15 cellular contexts compared by ENCODE assay signal in genomic region chr17:10193632-10194031, GRCh38. TPM values are rescaled to one million over a fixed set of nuclear protein-coding genes. Genes with fewer than 3 reads are reported as not detected.
DNase-seq lines count a peak whose midpoint lies in the region; FAIRE-seq and TF ChIP-seq lines count a peak whose summit lies in the region.
"Had no signal": no experiment of that assay in that cellular context is flagged by ENCODE, and none has a peak within 500 bp of the region (broad histone marks: within the 10 kb centered on the region; RNA-seq: fewer than 3 reads in every experiment).

No MANE protein-coding gene starts in this region.

- peak overlapping the region; percentile 27 for H3K27ac Mint-ChIP-seq in endothelial cell (ENCODE audit: unreplicated experiment)
- H3K27ac Mint-ChIP-seq: B cell; CD8-positive, alpha-beta T cell had no signal

- H3K4me3 Mint-ChIP-seq in endothelial cell (ENCODE audit: unreplicated experiment) = no peak overlapping the region
- H3K4me3 Mint-ChIP-seq: B cell; CD8-positive, alpha-beta T cell had no signal

- no peak for TF ChIP-seq CTCF in HEK293 (tag by site-specific recombination; IDR thresholded peaks at IDR 0.05)
- no peak for TF ChIP-seq CTCF in endothelial cell (IDR thresholded peaks at IDR 0.05; ENCODE audit: unreplicated experiment)

- in situ Hi-C loops in GM23248 (cut with MboI) = no loop called here

- no peaks in the 10 kb centered on the region for H3K9me3 Mint-ChIP-seq in endothelial cell (ENCODE audit: unreplicated experiment)

- H3K4me1 Mint-ChIP-seq in endothelial cell (ENCODE audit: unreplicated experiment) = no peaks in the 10 kb centered on the region

- H3K27ac ChIP-seq in GM23248 (peak overlapping the region; percentile 38; the same call in 1 of the 2 replicates), HEK293 (ENCODE audit: extremely low read depth, low read depth, low read length) (no peak overlapping the region)
- H3K27ac ChIP-seq: BLaER1 treated with 17β-estradiol and CSF1 and Interleukin-3, amounts not matched to agents 10 nM and 100 nM had no signal

- H3F3A ChIP-seq in GM23248 (ENCODE audit: insufficient read depth) = peaks cover 16% of the 10 kb centered on the region

- intact Hi-C loops in posterior vena cava (cut with DNase I) = no loop called here
- intact Hi-C loops in head of caudate nucleus (cut with DNase I) = no loop called here

- H3K4me2 ChIP-seq in GM23248 (ENCODE audit: unreplicated experiment) = no peak overlapping the region

- WGBS in GM23248 (ENCODE audit: low coverage in 1 of 2, low lambda C conversion rate in 2 of 2, missing lambda C conversion rate in 2 of 2), 2 experiments = 96 to 100% methylated on average over 2 of the region's 2 CpGs

- peaks cover 7% of the 10 kb centered on the region for H3K27me3 Mint-ChIP-seq in endothelial cell (ENCODE audit: unreplicated experiment)

- peaks cover 15% of the 10 kb centered on the region for H3K36me3 Mint-ChIP-seq in endothelial cell (ENCODE audit: low read depth, unreplicated experiment)
- H3K36me3 Mint-ChIP-seq: CD8-positive, alpha-beta T cell had no signal

- POLR2A ChIA-PET in HEK293 (lab: Yijun Ruan, JAX) = interaction anchor here (0.7 kb wide), 1 partner anchor 24 kb away, joined by 5 read pairs; no protein-coding TSS in a partner anchor

- H3K36me3 ChIP-seq in GM23248 (ENCODE audit: low read depth) (no peaks in the 10 kb centered on the region), HEK293 (ENCODE audit: control insufficient read depth in 2 of 2, insufficient read depth in 1 of 2, low read length in 2 of 2) (no peaks in the 10 kb centered on the region)
- H3K36me3 ChIP-seq: HAP-1 had no signal

- no peak overlapping the region for H3K4me3 ChIP-seq in GM23248
- H3K4me3 ChIP-seq in HEK293 (ENCODE audit: low read depth, low read length) = no peak overlapping the region
- H3K4me3 ChIP-seq: HAP-1 had no signal

- no peaks in the 10 kb centered on the region for H3K27me3 ChIP-seq in GM23248 (replicated peaks; ENCODE audit: insufficient read depth)

- no peak overlapping the region for H2AFZ ChIP-seq in GM23248

- no peaks in the 10 kb centered on the region for H3K9me3 ChIP-seq in GM23248 (ENCODE audit: low read depth)
- no peaks in the 10 kb centered on the region for H3K9me3 ChIP-seq in HEK293 (ENCODE audit: control insufficient read depth, insufficient read depth, low read depth, low read length)
- H3K9me3 ChIP-seq: HAP-1 had no signal

- H3K79me2 ChIP-seq in GM23248 (ENCODE audit: insufficient read depth) = peaks cover 63% of the 10 kb centered on the region

- peaks cover 8% of the 10 kb centered on the region for H3K4me1 ChIP-seq in GM23248 (ENCODE audit: insufficient read depth)
- peaks cover 3% of the 10 kb centered on the region; the same call in 1 of the 2 replicates for H3K4me1 ChIP-seq in HEK293 (ENCODE audit: control insufficient read depth, insufficient read depth, low read length)
- H3K4me1 ChIP-seq: HAP-1 had no signal

- no peaks in the 10 kb centered on the region for H3K9me2 ChIP-seq in GM23248 (ENCODE audit: insufficient read depth)

- no peak for DNase-seq in GM23248
- DNase-seq in endothelial cell (ENCODE audit: low spot score) = no peak
- DNase-seq in posterior vena cava (ENCODE audit: low spot score) = peak; percentile 20
- DNase-seq in head of caudate nucleus = no peak
- DNase-seq in GM12891 (ENCODE audit: insufficient read length, low spot score) = no peak
- DNase-seq in midbrain (lab: John Stamatoyannopoulos, UW) = no peak
- DNase-seq: Calu3; CD8-positive, alpha-beta T cell; DMS79 treated with DMSO at 0.1 percent for 48 hours; GF-D8 had no signal

- no peaks in the 10 kb centered on the region for H4K20me1 ChIP-seq in GM23248 (ENCODE audit: insufficient read depth)

- no peak for FAIRE-seq in GM12891 (lab: Jason Lieb, UNC)
- FAIRE-seq: HTR-8/SVneo had no signal

- no peak overlapping the region for H3K9ac ChIP-seq in GM23248
- H3K9ac ChIP-seq: BLaER1 treated with 17β-estradiol and CSF1 and Interleukin-3, amounts not matched to agents 10 nM and 100 nM had no signal

- TF ChIP-seq POLR2A in GM12891 (IDR thresholded peaks at IDR 0.05; ENCODE audit: low read depth, low read length) = no peak

- CTCF ChIA-PET in HEK293 (lab: Yijun Ruan, JAX) = no interaction called here

TF ChIP-seq in HEK293, 187 proteins besides CTCF, POLR2A, EP300 and RAD21 (continues in another document):
- TF ChIP-seq, protein P1, sequence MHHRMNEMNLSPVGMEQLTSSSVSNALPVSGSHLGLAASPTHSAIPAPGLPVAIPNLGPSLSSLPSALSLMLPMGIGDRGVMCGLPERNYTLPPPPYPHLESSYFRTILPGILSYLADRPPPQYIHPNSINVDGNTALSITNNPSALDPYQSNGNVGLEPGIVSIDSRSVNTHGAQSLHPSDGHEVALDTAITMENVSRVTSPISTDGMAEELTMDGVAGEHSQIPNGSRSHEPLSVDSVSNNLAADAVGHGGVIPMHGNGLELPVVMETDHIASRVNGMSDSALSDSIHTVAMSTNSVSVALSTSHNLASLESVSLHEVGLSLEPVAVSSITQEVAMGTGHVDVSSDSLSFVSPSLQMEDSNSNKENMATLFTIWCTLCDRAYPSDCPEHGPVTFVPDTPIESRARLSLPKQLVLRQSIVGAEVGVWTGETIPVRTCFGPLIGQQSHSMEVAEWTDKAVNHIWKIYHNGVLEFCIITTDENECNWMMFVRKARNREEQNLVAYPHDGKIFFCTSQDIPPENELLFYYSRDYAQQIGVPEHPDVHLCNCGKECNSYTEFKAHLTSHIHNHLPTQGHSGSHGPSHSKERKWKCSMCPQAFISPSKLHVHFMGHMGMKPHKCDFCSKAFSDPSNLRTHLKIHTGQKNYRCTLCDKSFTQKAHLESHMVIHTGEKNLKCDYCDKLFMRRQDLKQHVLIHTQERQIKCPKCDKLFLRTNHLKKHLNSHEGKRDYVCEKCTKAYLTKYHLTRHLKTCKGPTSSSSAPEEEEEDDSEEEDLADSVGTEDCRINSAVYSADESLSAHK (tag by site-specific recombination; IDR thresholded peaks at IDR 0.05) = no peak

TF ChIP-seq in GM12891, 5 proteins besides CTCF, POLR2A, EP300 and RAD21:
- TF ChIP-seq PAX5 (IDR thresholded peaks at IDR 0.05; ENCODE audit: insufficient read depth, low read length, severe bottlenecking) = no peak
- no peak for TF ChIP-seq TAF1 (IDR thresholded peaks at IDR 0.05; ENCODE audit: low read depth, low read length)
- no peak for TF ChIP-seq POU2F2 (IDR thresholded peaks at IDR 0.05; ENCODE audit: low read depth, low read length)
- TF ChIP-seq SPI1 (IDR thresholded peaks at IDR 0.05; ENCODE audit: low read depth, low read length) = no peak
- no peak for TF ChIP-seq POLR2AphosphoS5 (IDR thresholded peaks at IDR 0.05; ENCODE audit: low read depth, low read length)
TF ChIP-seq in GM12891: peak in this region for 0.

RNA-seq across cellular contexts. Expression of gene GAS7, which starts 4.8 kb away (rescaled TPM):
- total RNA-seq in GM23248 (2014; rRNA removed; shearing (Covaris generic)) = 13.4 and 15.0 TPM in 2 replicates
- 6.7 TPM in 2 replicates for polyA plus RNA-seq in GM23248 (2016; fragmentation: Nextera tagmentation; extraction: Ambion mirVana)
- 7.0 TPM for total RNA-seq in endothelial cell (ENCODE audit: unreplicated experiment)
- total RNA-seq in posterior vena cava = 100 to 1,000 TPM in 1 of 2 donors, 10 to 100 TPM in 1; 70.6 to 190 TPM
- 8.7 TPM for polyA plus RNA-seq in GM12891 (2012; ENCODE audit: low read depth, missing spikeins)
